32 cellular contexts compared by ENCODE assay signal in the genomic region with DNA sequence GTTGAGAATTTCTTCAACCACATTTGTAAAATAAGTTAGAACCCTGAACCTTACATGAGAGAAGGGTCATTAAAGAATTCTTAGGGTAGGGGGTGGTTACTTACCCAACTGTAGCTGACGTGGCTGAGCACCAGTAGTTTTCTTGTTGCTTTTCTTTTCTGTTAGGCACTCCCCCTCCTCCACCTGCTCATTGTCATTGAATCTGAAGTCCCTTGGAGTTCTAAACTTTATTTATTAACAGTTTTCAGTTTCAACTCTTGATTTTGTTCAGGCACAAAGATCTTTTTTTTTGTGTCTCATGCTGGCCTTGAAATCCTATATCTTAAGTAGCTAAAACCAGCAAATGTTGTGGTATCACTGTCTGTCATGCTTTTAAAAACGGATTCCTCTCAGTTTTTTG.
"Had no signal": no experiment of that assay in that cellular context is flagged by ENCODE, and none has a peak within 500 bp of the region (broad histone marks: within the 10 kb centered on the region; RNA-seq: fewer than 3 reads in every experiment).

No MANE protein-coding gene starts in this region.

- H3K4me1 Mint-ChIP-seq: activated CD4-positive, alpha-beta T cell treated with anti-CD3 and anti-CD28 coated beads, Interleukin-2, amount 10 ng/mL, durations not matched to agents 24 days and 14 days; endodermal cell; immature natural killer cell; mesothelial cell of epicardium; naive B cell; stimulated activated naive B cell treated with anti-CD40 and anti-IgM and Interleukin-4, amounts not matched to agents 10 μg/mL and 1 μg/mL and 100 μg/mL, for 72 hours had no signal

- H3K4me3 Mint-ChIP-seq: activated CD4-positive, alpha-beta memory T cell treated with anti-CD3 and anti-CD28 coated beads for 36 hours; activated CD4-positive, alpha-beta T cell treated with anti-CD3 and anti-CD28 coated beads, Interleukin-2, amount 10 ng/mL, durations not matched to agents 24 days and 14 days; activated T-helper 1 cell treated with anti-CD3 and anti-CD28 coated beads, Interleukin-12 subunit alpha, Interleukin-12 subunit beta, Interleukin-2, Interleukin-4 antibody, amounts not matched to agents 30 ng/mL and 10 ng/mL and 1 ng/mL, durations not matched to agents 14 hours and 24 hours and 36 hours; endodermal cell; immature natural killer cell; mesothelial cell of epicardium; naive B cell; stimulated activated naive B cell treated with anti-CD40 and anti-IgM and Interleukin-4, amounts not matched to agents 10 μg/mL and 1 μg/mL and 100 μg/mL, for 72 hours had no signal

- H3K79me2 ChIP-seq: parathyroid adenoma had no signal

- ATAC-seq: esophagus mucosa; left colon; psoas muscle; stimulated activated naive B cell treated with anti-CD40 and anti-IgM and Interleukin-4, amounts not matched to agents 10 μg/mL and 1 μg/mL and 100 μg/mL, for 72 hours; upper lobe of right lung had no signal

- H3K36me3 ChIP-seq: sigmoid colon, stomach, thyroid gland, upper lobe of right lung had no signal

- H3K27me3 Mint-ChIP-seq: activated CD4-positive, alpha-beta memory T cell treated with anti-CD3 and anti-CD28 coated beads for 36 hours; activated CD4-positive, alpha-beta T cell treated with anti-CD3 and anti-CD28 coated beads, Interleukin-2, amount 10 ng/mL, durations not matched to agents 24 days and 14 days; naive B cell; stimulated activated naive B cell treated with anti-CD40 and anti-IgM and Interleukin-4, amounts not matched to agents 10 μg/mL and 1 μg/mL and 100 μg/mL, for 72 hours had no signal

- H3K36me3 Mint-ChIP-seq: activated CD4-positive, alpha-beta memory T cell treated with anti-CD3 and anti-CD28 coated beads for 36 hours; immature natural killer cell; mesothelial cell of epicardium; naive B cell; stimulated activated naive B cell treated with anti-CD40 and anti-IgM and Interleukin-4, amounts not matched to agents 10 μg/mL and 1 μg/mL and 100 μg/mL, for 72 hours had no signal

- H3K4me1 ChIP-seq: parathyroid adenoma, psoas muscle, stomach, thyroid gland, upper lobe of right lung had no signal

- H3K27ac Mint-ChIP-seq: activated CD4-positive, alpha-beta memory T cell treated with anti-CD3 and anti-CD28 coated beads for 36 hours; activated CD4-positive, alpha-beta T cell treated with anti-CD3 and anti-CD28 coated beads, Interleukin-2, amount 10 ng/mL, durations not matched to agents 24 days and 14 days; activated T-helper 1 cell treated with anti-CD3 and anti-CD28 coated beads, Interleukin-12 subunit alpha, Interleukin-12 subunit beta, Interleukin-2, Interleukin-4 antibody, amounts not matched to agents 30 ng/mL and 10 ng/mL and 1 ng/mL, durations not matched to agents 14 hours and 24 hours and 36 hours; endodermal cell; immature natural killer cell; mesothelial cell of epicardium; naive B cell; stimulated activated naive B cell treated with anti-CD40 and anti-IgM and Interleukin-4, amounts not matched to agents 10 μg/mL and 1 μg/mL and 100 μg/mL, for 72 hours had no signal

- H3K9ac ChIP-seq: parathyroid adenoma had no signal

- H3K27ac ChIP-seq: parathyroid adenoma, psoas muscle, sigmoid colon, stomach, thyroid gland, upper lobe of right lung had no signal

- DNase-seq: activated CD4-positive, alpha-beta memory T cell treated with anti-CD3 and anti-CD28 coated beads for 36 hours; activated CD4-positive, alpha-beta T cell treated with anti-CD3 and anti-CD28 coated beads, Interleukin-2, amount 10 ng/mL, durations not matched to agents 24 days and 14 days; activated CD4-positive, CD25-positive, alpha-beta regulatory T cell treated with anti-CD3 and anti-CD28 coated beads, Interleukin-2, amount 50 U/mL, for 72 hours; activated CD8-positive, alpha-beta memory T cell treated with anti-CD3 and anti-CD28 coated beads, Interleukin-2, amount 50 U/mL, for 4 hours; activated gamma-delta T cell; activated naive CD4-positive, alpha-beta T cell treated with anti-CD3 and anti-CD28 coated beads, Interleukin-2, amount 50 U/mL, for 16 hours; activated T-cell treated with anti-CD3 and anti-CD28 coated beads, Interleukin-2, amount 50 U/mL, for 1 hour; amniotic stem cell; caudate nucleus; cortex of kidney; endodermal cell; foreskin fibroblast; head of caudate nucleus; hippocampal formation; immature natural killer cell; kidney; left colon; naive B cell; occipital lobe; psoas muscle; sigmoid colon; small intestine; stimulated activated CD4-positive, alpha-beta T cell treated with anti-CD3 and anti-CD28 coated beads, Interleukin-1b, Interleukin-23, amount 100 ng/mL, for 48 hours; stimulated activated naive B cell treated with anti-CD40 and anti-IgM and Interleukin-4, amounts not matched to agents 10 μg/mL and 1 μg/mL and 100 μg/mL, for 72 hours; stomach; T-helper 9 cell; thyroid gland; upper lobe of right lung had no signal

- H3K27me3 ChIP-seq: sigmoid colon, stomach, thyroid gland, upper lobe of right lung had no signal

- H2AFZ ChIP-seq: parathyroid adenoma had no signal

- H3K4me3 ChIP-seq: psoas muscle, sigmoid colon, stomach, thyroid gland, upper lobe of right lung had no signal
